ENCODE assay signal across 19 cellular contexts in the genomic region with DNA sequence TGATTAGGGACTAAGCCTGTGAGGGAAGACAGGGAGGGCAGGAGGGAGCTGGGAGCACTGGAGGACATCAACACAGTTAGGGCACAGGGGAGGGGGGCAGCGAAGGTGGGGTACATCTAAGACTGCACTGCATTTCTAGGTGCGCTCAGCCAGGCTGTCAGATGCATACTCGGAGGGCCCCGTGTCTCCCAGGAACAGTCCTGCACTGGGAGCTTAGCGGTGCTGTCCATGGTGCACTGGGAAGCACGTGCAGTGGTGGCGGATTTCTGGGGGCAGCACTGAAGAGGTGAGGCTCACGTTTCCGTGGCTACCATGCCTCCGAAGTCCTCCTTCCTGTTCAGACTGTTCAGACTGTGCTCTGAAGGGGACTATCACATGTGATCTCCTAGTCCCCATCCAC. TPM values are rescaled to one million over a fixed set of nuclear protein-coding genes. Genes with fewer than 3 reads are reported as not detected.
"Had no signal": no experiment of that assay in that cellular context is flagged by ENCODE, and none has a peak within 500 bp of the region (broad histone marks: within the 10 kb centered on the region; RNA-seq: fewer than 3 reads in every experiment).

No MANE protein-coding gene starts in this region.

- H3K4me1 ChIP-seq: psoas muscle, spleen had no signal

- H3K27ac ChIP-seq: coronary artery, epithelial cell of prostate, gastroesophageal sphincter, hepatocyte, psoas muscle, spleen had no signal

- H3K27me3 ChIP-seq: gastroesophageal sphincter, hepatocyte, spleen had no signal

- ATAC-seq: gastroesophageal sphincter; naive thymus-derived CD8-positive, alpha-beta T cell; psoas muscle; sciatic nerve; stimulated activated naive B cell treated with anti-CD40 and anti-IgM and Interleukin-4, amounts not matched to agents 10 μg/mL and 1 μg/mL and 100 μg/mL, for 72 hours had no signal

- H3K4me3 ChIP-seq: coronary artery, gastroesophageal sphincter, hepatocyte, psoas muscle, spleen had no signal

- DNase-seq: activated B cell treated with CpG ODN at 0.5 μM for 24 hours; activated CD4-positive, alpha-beta T cell treated with anti-CD3 and anti-CD28 coated beads, Interleukin-2, amount 50 U/mL, for 1 hour; activated naive CD4-positive, alpha-beta T cell treated with anti-CD3 and anti-CD28 coated beads, Interleukin-2, amount 50 U/mL, for 16 hours; activated T-cell treated with anti-CD3 and anti-CD28 coated beads, Interleukin-2, amount 50 U/mL, for 1 hour; central memory CD4-positive, alpha-beta T cell; effector memory CD4-positive, alpha-beta T cell; naive thymus-derived CD8-positive, alpha-beta T cell; occipital lobe; psoas muscle; spleen; stimulated activated CD4-positive, alpha-beta T cell treated with anti-CD3 and anti-CD28 coated beads, Interleukin-1b, Interleukin-23, amount 100 ng/mL, for 48 hours; stimulated activated naive B cell treated with anti-CD40 and anti-IgM and Interleukin-4, amounts not matched to agents 10 μg/mL and 1 μg/mL and 100 μg/mL, for 72 hours; substantia nigra had no signal

RNA-seq across cellular contexts. Expression of a gene that starts 54.4 kb away (rescaled TPM):
- total RNA-seq: activated B cell treated with CpG ODN at 0.5 μM for 24 hours; gastroesophageal sphincter; hepatocyte; lung microvascular endothelial cell; naive thymus-derived CD8-positive, alpha-beta T cell; spleen had no signal
- polyA plus RNA-seq: hepatocyte; naive thymus-derived CD8-positive, alpha-beta T cell; spleen had no signal
